In the genomic region with DNA sequence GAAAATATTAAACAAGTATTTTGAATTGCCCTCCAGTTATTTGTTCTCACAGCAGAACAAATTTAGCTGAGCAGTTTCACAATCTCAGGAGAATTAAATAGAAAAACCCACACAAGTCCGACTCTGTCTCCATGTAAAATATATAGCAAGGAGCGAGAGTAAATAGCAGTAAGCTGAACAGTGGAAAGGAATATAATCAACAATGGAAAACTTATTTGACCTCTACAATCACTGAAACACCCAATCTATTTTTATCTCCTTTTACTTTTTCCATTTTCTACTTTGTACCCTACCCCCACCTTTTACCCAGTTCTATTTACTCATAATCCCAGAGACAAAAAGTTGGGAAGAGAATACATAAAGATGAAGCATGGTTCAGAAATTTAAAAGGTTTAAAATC, we compare ENCODE assay signal across 1 cellular context.
TF ChIP-seq lines count a peak whose summit lies in the region.

No MANE protein-coding gene starts in this region.

TF ChIP-seq in GM23338, 12 proteins besides CTCF, POLR2A, EP300 and RAD21 (continued from another document):
- TF ChIP-seq, protein P1, sequence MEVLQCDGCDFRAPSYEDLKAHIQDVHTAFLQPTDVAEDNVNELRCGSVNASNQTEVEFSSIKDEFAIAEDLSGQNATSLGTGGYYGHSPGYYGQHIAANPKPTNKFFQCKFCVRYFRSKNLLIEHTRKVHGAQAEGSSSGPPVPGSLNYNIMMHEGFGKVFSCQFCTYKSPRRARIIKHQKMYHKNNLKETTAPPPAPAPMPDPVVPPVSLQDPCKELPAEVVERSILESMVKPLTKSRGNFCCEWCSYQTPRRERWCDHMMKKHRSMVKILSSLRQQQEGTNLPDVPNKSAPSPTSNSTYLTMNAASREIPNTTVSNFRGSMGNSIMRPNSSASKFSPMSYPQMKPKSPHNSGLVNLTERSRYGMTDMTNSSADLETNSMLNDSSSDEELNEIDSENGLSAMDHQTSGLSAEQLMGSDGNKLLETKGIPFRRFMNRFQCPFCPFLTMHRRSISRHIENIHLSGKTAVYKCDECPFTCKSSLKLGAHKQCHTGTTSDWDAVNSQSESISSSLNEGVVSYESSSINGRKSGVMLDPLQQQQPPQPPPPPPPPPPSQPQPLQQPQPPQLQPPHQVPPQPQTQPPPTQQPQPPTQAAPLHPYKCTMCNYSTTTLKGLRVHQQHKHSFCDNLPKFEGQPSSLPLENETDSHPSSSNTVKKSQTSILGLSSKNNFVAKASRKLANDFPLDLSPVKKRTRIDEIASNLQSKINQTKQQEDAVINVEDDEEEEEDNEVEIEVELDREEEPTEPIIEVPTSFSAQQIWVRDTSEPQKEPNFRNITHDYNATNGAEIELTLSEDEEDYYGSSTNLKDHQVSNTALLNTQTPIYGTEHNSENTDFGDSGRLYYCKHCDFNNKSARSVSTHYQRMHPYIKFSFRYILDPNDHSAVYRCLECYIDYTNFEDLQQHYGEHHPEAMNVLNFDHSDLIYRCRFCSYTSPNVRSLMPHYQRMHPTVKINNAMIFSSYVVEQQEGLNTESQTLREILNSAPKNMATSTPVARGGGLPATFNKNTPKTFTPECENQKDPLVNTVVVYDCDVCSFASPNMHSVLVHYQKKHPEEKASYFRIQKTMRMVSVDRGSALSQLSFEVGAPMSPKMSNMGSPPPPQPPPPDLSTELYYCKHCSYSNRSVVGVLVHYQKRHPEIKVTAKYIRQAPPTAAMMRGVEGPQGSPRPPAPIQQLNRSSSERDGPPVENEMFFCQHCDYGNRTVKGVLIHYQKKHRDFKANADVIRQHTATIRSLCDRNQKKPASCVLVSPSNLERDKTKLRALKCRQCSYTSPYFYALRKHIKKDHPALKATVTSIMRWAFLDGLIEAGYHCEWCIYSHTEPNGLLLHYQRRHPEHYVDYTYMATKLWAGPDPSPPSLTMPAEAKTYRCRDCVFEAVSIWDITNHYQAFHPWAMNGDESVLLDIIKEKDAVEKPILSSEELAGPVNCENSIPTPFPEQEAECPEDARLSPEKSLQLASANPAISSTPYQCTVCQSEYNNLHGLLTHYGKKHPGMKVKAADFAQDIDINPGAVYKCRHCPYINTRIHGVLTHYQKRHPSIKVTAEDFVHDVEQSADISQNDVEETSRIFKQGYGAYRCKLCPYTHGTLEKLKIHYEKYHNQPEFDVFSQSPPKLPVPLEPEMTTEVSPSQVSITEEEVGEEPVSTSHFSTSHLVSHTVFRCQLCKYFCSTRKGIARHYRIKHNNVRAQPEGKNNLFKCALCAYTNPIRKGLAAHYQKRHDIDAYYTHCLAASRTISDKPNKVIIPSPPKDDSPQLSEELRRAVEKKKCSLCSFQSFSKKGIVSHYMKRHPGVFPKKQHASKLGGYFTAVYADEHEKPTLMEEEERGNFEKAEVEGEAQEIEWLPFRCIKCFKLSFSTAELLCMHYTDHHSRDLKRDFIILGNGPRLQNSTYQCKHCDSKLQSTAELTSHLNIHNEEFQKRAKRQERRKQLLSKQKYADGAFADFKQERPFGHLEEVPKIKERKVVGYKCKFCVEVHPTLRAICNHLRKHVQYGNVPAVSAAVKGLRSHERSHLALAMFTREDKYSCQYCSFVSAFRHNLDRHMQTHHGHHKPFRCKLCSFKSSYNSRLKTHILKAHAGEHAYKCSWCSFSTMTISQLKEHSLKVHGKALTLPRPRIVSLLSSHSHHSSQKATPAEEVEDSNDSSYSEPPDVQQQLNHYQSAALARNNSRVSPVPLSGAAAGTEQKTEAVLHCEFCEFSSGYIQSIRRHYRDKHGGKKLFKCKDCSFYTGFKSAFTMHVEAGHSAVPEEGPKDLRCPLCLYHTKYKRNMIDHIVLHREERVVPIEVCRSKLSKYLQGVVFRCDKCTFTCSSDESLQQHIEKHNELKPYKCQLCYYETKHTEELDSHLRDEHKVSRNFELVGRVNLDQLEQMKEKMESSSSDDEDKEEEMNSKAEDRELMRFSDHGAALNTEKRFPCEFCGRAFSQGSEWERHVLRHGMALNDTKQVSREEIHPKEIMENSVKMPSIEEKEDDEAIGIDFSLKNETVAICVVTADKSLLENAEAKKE (CRISPR knock-in tag; IDR thresholded peaks at IDR 0.05) = no peak
- TF ChIP-seq POLR2AphosphoS5 (IDR thresholded peaks at IDR 0.05; ENCODE audit: low read depth) (no peak), ZNF114 (CRISPR knock-in tag; IDR thresholded peaks at IDR 0.05) (no peak), EZH2phosphoT487 (IDR thresholded peaks at IDR 0.05; ENCODE audit: unreplicated experiment) (no peak), JUNB (IDR thresholded peaks at IDR 0.05; ENCODE audit: unreplicated experiment) (no peak), EZH2 (IDR thresholded peaks at IDR 0.05; ENCODE audit: low read depth, unreplicated experiment) (no peak), NANOG (IDR thresholded peaks at IDR 0.05; ENCODE audit: borderline replicate concordance) (no peak), STAT1 (IDR thresholded peaks at IDR 0.05; ENCODE audit: unreplicated experiment) (no peak)
- TF ChIP-seq, protein P2, sequence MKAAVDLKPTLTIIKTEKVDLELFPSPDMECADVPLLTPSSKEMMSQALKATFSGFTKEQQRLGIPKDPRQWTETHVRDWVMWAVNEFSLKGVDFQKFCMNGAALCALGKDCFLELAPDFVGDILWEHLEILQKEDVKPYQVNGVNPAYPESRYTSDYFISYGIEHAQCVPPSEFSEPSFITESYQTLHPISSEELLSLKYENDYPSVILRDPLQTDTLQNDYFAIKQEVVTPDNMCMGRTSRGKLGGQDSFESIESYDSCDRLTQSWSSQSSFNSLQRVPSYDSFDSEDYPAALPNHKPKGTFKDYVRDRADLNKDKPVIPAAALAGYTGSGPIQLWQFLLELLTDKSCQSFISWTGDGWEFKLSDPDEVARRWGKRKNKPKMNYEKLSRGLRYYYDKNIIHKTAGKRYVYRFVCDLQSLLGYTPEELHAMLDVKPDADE (IDR thresholded peaks at IDR 0.05) = no peak
- TF ChIP-seq, protein P3, sequence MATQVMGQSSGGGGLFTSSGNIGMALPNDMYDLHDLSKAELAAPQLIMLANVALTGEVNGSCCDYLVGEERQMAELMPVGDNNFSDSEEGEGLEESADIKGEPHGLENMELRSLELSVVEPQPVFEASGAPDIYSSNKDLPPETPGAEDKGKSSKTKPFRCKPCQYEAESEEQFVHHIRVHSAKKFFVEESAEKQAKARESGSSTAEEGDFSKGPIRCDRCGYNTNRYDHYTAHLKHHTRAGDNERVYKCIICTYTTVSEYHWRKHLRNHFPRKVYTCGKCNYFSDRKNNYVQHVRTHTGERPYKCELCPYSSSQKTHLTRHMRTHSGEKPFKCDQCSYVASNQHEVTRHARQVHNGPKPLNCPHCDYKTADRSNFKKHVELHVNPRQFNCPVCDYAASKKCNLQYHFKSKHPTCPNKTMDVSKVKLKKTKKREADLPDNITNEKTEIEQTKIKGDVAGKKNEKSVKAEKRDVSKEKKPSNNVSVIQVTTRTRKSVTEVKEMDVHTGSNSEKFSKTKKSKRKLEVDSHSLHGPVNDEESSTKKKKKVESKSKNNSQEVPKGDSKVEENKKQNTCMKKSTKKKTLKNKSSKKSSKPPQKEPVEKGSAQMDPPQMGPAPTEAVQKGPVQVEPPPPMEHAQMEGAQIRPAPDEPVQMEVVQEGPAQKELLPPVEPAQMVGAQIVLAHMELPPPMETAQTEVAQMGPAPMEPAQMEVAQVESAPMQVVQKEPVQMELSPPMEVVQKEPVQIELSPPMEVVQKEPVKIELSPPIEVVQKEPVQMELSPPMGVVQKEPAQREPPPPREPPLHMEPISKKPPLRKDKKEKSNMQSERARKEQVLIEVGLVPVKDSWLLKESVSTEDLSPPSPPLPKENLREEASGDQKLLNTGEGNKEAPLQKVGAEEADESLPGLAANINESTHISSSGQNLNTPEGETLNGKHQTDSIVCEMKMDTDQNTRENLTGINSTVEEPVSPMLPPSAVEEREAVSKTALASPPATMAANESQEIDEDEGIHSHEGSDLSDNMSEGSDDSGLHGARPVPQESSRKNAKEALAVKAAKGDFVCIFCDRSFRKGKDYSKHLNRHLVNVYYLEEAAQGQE (IDR thresholded peaks at IDR 0.05; ENCODE audit: unreplicated experiment) = no peak
TF ChIP-seq in GM23338: peak in this region for 0.
